1 cellular context compared by ENCODE assay signal in the genomic region with DNA sequence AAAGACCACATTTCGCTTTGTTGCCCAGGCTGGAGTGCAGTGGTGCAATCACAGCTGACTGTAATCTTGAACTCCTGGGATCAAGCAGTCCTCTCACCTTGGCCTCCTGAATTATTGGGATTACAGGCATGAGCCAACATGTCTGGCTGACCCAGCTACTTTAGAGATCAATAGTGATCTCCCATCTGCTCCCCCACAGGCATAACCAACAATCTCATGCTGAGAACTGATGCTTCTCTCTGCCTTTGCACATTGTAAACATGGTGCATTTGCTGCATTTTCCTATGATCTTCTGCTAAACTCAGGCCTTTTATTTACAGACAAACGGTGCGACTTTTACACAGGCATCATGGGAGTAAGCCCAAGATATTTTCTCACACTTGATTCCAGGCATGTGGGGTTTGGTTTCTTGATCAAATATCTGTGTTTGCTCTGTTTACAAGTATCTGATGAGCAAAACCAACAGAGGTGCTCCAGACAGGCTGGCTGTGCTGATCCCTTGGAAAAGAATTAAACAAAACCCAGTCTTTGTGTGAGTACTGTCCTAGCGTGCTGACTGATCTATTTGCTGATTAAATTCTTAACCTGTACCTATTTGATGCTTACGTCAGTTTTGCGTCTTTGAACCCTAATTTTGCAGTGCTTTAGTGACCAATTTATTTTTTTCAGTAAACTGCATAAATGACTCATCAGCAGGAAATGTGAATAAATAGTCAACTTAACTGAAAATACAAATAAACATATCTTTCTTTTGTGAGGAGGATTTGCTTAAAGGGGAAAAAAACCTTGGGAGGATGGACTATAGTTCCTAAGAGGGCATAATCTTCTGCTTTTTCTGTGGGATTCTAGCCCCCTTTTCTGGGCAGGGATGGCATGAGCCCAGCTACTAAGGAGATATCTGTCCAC.
TF ChIP-seq lines count a peak whose summit lies in the region.

No MANE protein-coding gene starts in this region.

TF ChIP-seq in GM12878, 131 proteins besides CTCF, POLR2A, EP300 and RAD21 (continued from another document):
- TF ChIP-seq, protein P1, sequence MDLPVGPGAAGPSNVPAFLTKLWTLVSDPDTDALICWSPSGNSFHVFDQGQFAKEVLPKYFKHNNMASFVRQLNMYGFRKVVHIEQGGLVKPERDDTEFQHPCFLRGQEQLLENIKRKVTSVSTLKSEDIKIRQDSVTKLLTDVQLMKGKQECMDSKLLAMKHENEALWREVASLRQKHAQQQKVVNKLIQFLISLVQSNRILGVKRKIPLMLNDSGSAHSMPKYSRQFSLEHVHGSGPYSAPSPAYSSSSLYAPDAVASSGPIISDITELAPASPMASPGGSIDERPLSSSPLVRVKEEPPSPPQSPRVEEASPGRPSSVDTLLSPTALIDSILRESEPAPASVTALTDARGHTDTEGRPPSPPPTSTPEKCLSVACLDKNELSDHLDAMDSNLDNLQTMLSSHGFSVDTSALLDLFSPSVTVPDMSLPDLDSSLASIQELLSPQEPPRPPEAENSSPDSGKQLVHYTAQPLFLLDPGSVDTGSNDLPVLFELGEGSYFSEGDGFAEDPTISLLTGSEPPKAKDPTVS (IDR thresholded peaks at IDR 0.05; ENCODE audit: low read depth, low read length) = no peak
- peak; percentile 41; the same call in 1 of the 2 replicates for TF ChIP-seq GABPA (IDR thresholded peaks at IDR 0.05; ENCODE audit: low read depth)
- TF ChIP-seq BHLHE40 (IDR thresholded peaks at IDR 0.05; ENCODE audit: borderline replicate concordance in 1 of 2, low read depth in 2 of 2, low read length in 1 of 2) = 0 out of 4 replicates have a peak, but pooled peaks of 1 of the 2 experiments have one; percentile 29
- TF ChIP-seq ZSCAN29 (IDR thresholded peaks at IDR 0.05) = no peak
- no peak for TF ChIP-seq TARDBP (IDR thresholded peaks at IDR 0.05; ENCODE audit: borderline replicate concordance)
- TF ChIP-seq HDGF (IDR thresholded peaks at IDR 0.05) = no peak
- TF ChIP-seq NKRF (conservative IDR thresholded peaks at IDR 0.05) = no peak
- TF ChIP-seq, protein P2, sequence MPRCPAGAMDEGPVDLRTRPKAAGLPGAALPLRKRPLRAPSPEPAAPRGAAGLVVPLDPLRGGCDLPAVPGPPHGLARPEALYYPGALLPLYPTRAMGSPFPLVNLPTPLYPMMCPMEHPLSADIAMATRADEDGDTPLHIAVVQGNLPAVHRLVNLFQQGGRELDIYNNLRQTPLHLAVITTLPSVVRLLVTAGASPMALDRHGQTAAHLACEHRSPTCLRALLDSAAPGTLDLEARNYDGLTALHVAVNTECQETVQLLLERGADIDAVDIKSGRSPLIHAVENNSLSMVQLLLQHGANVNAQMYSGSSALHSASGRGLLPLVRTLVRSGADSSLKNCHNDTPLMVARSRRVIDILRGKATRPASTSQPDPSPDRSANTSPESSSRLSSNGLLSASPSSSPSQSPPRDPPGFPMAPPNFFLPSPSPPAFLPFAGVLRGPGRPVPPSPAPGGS (IDR thresholded peaks at IDR 0.05; ENCODE audit: borderline replicate concordance, insufficient read depth, low read depth, low read length, poor library complexity, severe bottlenecking) = peak; percentile 59
- TF ChIP-seq ESRRA (IDR thresholded peaks at IDR 0.05; ENCODE audit: low read length) = no peak
- TF ChIP-seq BRCA1 (IDR thresholded peaks at IDR 0.05; ENCODE audit: low read depth, low read length) = no peak
- TF ChIP-seq CREM (IDR thresholded peaks at IDR 0.05; ENCODE audit: low read depth) = peak; percentile 96
- peak; percentile 94 for TF ChIP-seq NFIC (IDR thresholded peaks at IDR 0.05; ENCODE audit: low read depth, low read length)
- no peak for TF ChIP-seq E2F8 (IDR thresholded peaks at IDR 0.05; ENCODE audit: low read depth, partially characterized antibody)
- TF ChIP-seq CHD2 (IDR thresholded peaks at IDR 0.05; ENCODE audit: borderline replicate concordance, low read depth, low read length) = peak; percentile 69; the same call in 1 of the 2 replicates
- TF ChIP-seq FOXK2 (IDR thresholded peaks at IDR 0.05) = no peak; the same call in 1 of the 2 replicates
- no peak for TF ChIP-seq NR2C2 (IDR thresholded peaks at IDR 0.05; ENCODE audit: borderline replicate concordance, control insufficient read depth, insufficient read length, low read depth)
- TF ChIP-seq CBX3 (IDR thresholded peaks at IDR 0.05; ENCODE audit: borderline replicate concordance, low read depth) = no peak
- TF ChIP-seq CBFB (IDR thresholded peaks at IDR 0.05; ENCODE audit: low read depth) = no peak
- TF ChIP-seq PML (IDR thresholded peaks at IDR 0.05; ENCODE audit: low read length) = no peak; the same call in 1 of the 2 replicates
- peak; percentile 54; the same call in 1 of the 2 replicates for TF ChIP-seq ZNF384 (IDR thresholded peaks at IDR 0.05; ENCODE audit: borderline replicate concordance, low read depth, low read length)
- no peak for TF ChIP-seq SUPT20H (IDR thresholded peaks at IDR 0.05; ENCODE audit: borderline replicate concordance, control insufficient read depth, low read depth, low read length)
- TF ChIP-seq, protein P3, sequence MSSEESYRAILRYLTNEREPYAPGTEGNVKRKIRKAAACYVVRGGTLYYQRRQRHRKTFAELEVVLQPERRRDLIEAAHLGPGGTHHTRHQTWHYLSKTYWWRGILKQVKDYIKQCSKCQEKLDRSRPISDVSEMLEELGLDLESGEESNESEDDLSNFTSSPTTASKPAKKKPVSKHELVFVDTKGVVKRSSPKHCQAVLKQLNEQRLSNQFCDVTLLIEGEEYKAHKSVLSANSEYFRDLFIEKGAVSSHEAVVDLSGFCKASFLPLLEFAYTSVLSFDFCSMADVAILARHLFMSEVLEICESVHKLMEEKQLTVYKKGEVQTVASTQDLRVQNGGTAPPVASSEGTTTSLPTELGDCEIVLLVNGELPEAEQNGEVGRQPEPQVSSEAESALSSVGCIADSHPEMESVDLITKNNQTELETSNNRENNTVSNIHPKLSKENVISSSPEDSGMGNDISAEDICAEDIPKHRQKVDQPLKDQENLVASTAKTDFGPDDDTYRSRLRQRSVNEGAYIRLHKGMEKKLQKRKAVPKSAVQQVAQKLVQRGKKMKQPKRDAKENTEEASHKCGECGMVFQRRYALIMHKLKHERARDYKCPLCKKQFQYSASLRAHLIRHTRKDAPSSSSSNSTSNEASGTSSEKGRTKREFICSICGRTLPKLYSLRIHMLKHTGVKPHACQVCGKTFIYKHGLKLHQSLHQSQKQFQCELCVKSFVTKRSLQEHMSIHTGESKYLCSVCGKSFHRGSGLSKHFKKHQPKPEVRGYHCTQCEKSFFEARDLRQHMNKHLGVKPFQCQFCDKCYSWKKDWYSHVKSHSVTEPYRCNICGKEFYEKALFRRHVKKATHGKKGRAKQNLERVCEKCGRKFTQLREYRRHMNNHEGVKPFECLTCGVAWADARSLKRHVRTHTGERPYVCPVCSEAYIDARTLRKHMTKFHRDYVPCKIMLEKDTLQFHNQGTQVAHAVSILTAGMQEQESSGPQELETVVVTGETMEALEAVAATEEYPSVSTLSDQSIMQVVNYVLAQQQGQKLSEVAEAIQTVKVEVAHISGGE (CRISPR knock-in tag; IDR thresholded peaks at IDR 0.05) = no peak
- TF ChIP-seq BCLAF1 (IDR thresholded peaks at IDR 0.05) = no peak
- TF ChIP-seq IKZF2 (IDR thresholded peaks at IDR 0.05) = peak; percentile 38 to 67
- no peak for TF ChIP-seq RCOR1 (conservative IDR thresholded peaks at IDR 0.05; ENCODE audit: low read depth, low read length)
- no peak for TF ChIP-seq ZNF274 (IDR thresholded peaks at IDR 0.05; ENCODE audit: insufficient read depth, insufficient read length)
- no peak for TF ChIP-seq NFXL1 (IDR thresholded peaks at IDR 0.05; ENCODE audit: borderline replicate concordance)
- 0 out of 2 replicates have a peak, but pooled peaks have one; percentile 30 for TF ChIP-seq JUND (IDR thresholded peaks at IDR 0.05; ENCODE audit: low read depth, low read length)
- peak in 1 of 2 experiments; percentile 22; a peak in 1 of 4 replicates for TF ChIP-seq CEBPB (IDR thresholded peaks at IDR 0.05; ENCODE audit: borderline replicate concordance in 1 of 2, low read depth in 2 of 2, low read length in 2 of 2)
- TF ChIP-seq DPF2 (IDR thresholded peaks at IDR 0.05) = peak; percentile 93
- TF ChIP-seq SIX5 (IDR thresholded peaks at IDR 0.05; ENCODE audit: low read depth, low read length, severe bottlenecking) = no peak
- peak; percentile 40 for TF ChIP-seq MEF2B (IDR thresholded peaks at IDR 0.05; ENCODE audit: partially characterized antibody, poor library complexity, severe bottlenecking)
- TF ChIP-seq SMAD1 (IDR thresholded peaks at IDR 0.05; ENCODE audit: low read depth, partially characterized antibody) = no peak
- TF ChIP-seq TAF1 (IDR thresholded peaks at IDR 0.05; ENCODE audit: borderline replicate concordance, low read depth, low read length) = no peak
- no peak for TF ChIP-seq SMARCA5 (IDR thresholded peaks at IDR 0.05)
- TF ChIP-seq, protein P4, sequence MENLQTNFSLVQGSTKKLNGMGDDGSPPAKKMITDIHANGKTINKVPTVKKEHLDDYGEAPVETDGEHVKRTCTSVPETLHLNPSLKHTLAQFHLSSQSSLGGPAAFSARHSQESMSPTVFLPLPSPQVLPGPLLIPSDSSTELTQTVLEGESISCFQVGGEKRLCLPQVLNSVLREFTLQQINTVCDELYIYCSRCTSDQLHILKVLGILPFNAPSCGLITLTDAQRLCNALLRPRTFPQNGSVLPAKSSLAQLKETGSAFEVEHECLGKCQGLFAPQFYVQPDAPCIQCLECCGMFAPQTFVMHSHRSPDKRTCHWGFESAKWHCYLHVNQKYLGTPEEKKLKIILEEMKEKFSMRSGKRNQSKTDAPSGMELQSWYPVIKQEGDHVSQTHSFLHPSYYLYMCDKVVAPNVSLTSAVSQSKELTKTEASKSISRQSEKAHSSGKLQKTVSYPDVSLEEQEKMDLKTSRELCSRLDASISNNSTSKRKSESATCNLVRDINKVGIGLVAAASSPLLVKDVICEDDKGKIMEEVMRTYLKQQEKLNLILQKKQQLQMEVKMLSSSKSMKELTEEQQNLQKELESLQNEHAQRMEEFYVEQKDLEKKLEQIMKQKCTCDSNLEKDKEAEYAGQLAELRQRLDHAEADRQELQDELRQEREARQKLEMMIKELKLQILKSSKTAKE (IDR thresholded peaks at IDR 0.05; ENCODE audit: low read depth, poor library complexity, severe bottlenecking) = peak; percentile 63
- no peak for TF ChIP-seq MYB (IDR thresholded peaks at IDR 0.05; ENCODE audit: borderline replicate concordance, low read depth, low read length)
- peak; percentile 93 for TF ChIP-seq MTA2 (IDR thresholded peaks at IDR 0.05; ENCODE audit: low read depth)
- TF ChIP-seq MEF2A (IDR thresholded peaks at IDR 0.05; ENCODE audit: insufficient read depth, low read depth, low read length) = peak; percentile 65; the same call in 1 of the 2 replicates
TF ChIP-seq in GM12878: peak in this region for 38.
